15 cellular contexts compared by ENCODE assay signal in genomic region chr11:67412495-67413179, GRCh38. TPM values are rescaled to one million over a fixed set of nuclear protein-coding genes. Genes with fewer than 3 reads are reported as not detected.
DNase-seq lines count a peak whose midpoint lies in the region; ATAC-seq, FAIRE-seq and TF ChIP-seq lines count a peak whose summit lies in the region.
"Had no signal": no experiment of that assay in that cellular context is flagged by ENCODE, and none has a peak within 500 bp of the region (broad histone marks: within the 10 kb centered on the region; RNA-seq: fewer than 3 reads in every experiment).

No MANE protein-coding gene starts in this region.

- no peaks in the 10 kb centered on the region for H3K36me3 ChIP-seq in CD8-positive, alpha-beta memory T cell (ENCODE audit: insufficient read depth, low read length)
- H3K36me3 ChIP-seq in naive thymus-derived CD4-positive, alpha-beta T cell (ENCODE audit: control insufficient read depth in 2 of 3, insufficient read depth in 3 of 3, low read length in 3 of 3), result peaks cover 0 to 5% (median 0%) of the 10 kb centered on the region in 3 experiments
- H3K36me3 ChIP-seq: WERI-Rb-1 had no signal

- peak overlapping the region in 4 of 8 donors; percentile 44 to 90 (median 70) for H3K27ac Mint-ChIP-seq in CD8-positive, alpha-beta memory T cell
- peak overlapping the region in 8 of 9 donors; percentile 32 to 98 (median 92) for H3K27ac Mint-ChIP-seq in naive thymus-derived CD4-positive, alpha-beta T cell
- H3K27ac Mint-ChIP-seq: CD14-positive monocyte had no signal

- H3K27me3 Mint-ChIP-seq in CD8-positive, alpha-beta memory T cell, result no peaks in the 10 kb centered on the region
- peaks cover 0 to 23% (median 0%) of the 10 kb centered on the region in 5 donors for H3K27me3 Mint-ChIP-seq in naive thymus-derived CD4-positive, alpha-beta T cell

- CTCF ChIA-PET in CD8-positive, alpha-beta memory T cell (lab: Charles Lee), result interaction anchor here (1.4 to 9.8 kb wide), 5 partner anchors 10 to 61 kb away, joined by 3 to 108 read pairs (median 6); partner anchors contain the start of genes PPP1CA, PTPRCAP and TBC1D10C
- CTCF ChIA-PET in naive thymus-derived CD4-positive, alpha-beta T cell (lab: Charles Lee), result interaction anchor here (0.9 to 2.5 kb wide), 4 partner anchors 10 to 70 kb away, joined by 3 to 21 read pairs (median 4); partner anchors contain the start of genes AIP, PPP1CA, PTPRCAP and TBC1D10C

- no peaks in the 10 kb centered on the region for H3K9me3 Mint-ChIP-seq in CD8-positive, alpha-beta memory T cell
- H3K9me3 Mint-ChIP-seq in naive thymus-derived CD4-positive, alpha-beta T cell, result no peaks in the 10 kb centered on the region

- no peaks in the 10 kb centered on the region for H3K9me3 ChIP-seq in CD8-positive, alpha-beta memory T cell (ENCODE audit: low read length)
- H3K9me3 ChIP-seq in naive thymus-derived CD4-positive, alpha-beta T cell (ENCODE audit: control insufficient read depth in 2 of 3, low read length in 3 of 3), result no peaks in the 10 kb centered on the region

- no peak for FAIRE-seq in H54 (lab: Jason Lieb, UNC)

- H3K4me3 ChIP-seq in CD8-positive, alpha-beta memory T cell (ENCODE audit: low read length), result no peak overlapping the region
- H3K4me3 ChIP-seq in naive thymus-derived CD4-positive, alpha-beta T cell (ENCODE audit: low read length), result no peak overlapping the region
- H3K4me3 ChIP-seq: PC-9, skin epidermis had no signal

- no peak for DNase-seq in CD8-positive, alpha-beta memory T cell
- peak; percentile 17 for DNase-seq in LHCN-M2 (ENCODE audit: low read depth)
- DNase-seq in naive thymus-derived CD4-positive, alpha-beta T cell, result no peak
- DNase-seq in H54 (ENCODE audit: insufficient read length, low spot score), result no peak
- DNase-seq in stimulated activated CD4-positive, alpha-beta T cell treated with anti-CD3 and anti-CD28 coated beads, Interleukin-2, amount 100 ng/mL, for 24 hours, result no peak
- DNase-seq: GDM1, mammary epithelial cell, NCI-H146, NCI-H446 treated with DMSO at 0.1 percent for 48 hours, PC-9, WERI-Rb-1 had no signal

- intact Hi-C loops in naive thymus-derived CD4-positive, alpha-beta T cell (cut with micrococcal nuclease), result no loop called here

- H3K4me3 Mint-ChIP-seq in CD8-positive, alpha-beta memory T cell, result peak overlapping the region in 5 of 7 donors; percentile 15 to 97 (median 63)
- peak overlapping the region in 8 of 10 donors; percentile 21 to 100 (median 62) for H3K4me3 Mint-ChIP-seq in naive thymus-derived CD4-positive, alpha-beta T cell

- no peak overlapping the region for H3K27ac ChIP-seq in CD8-positive, alpha-beta memory T cell (ENCODE audit: low read depth, low read length)
- peak overlapping the region; percentile 35 for H3K27ac ChIP-seq in naive thymus-derived CD4-positive, alpha-beta T cell (ENCODE audit: low read depth, low read length)
- H3K27ac ChIP-seq: PC-9, WERI-Rb-1 had no signal

- H3K36me3 Mint-ChIP-seq in CD8-positive, alpha-beta memory T cell, result peaks cover 0 to 18% (median 0%) of the 10 kb centered on the region in 3 donors
- peaks cover 0 to 25% (median 3%) of the 10 kb centered on the region in 5 donors for H3K36me3 Mint-ChIP-seq in naive thymus-derived CD4-positive, alpha-beta T cell

- no peak for TF ChIP-seq POLR2A in H54 (IDR thresholded peaks at IDR 0.05; ENCODE audit: low read depth, low read length)

- POLR2A ChIA-PET in CD8-positive, alpha-beta memory T cell (lab: Charles Lee), result interaction anchor here (0.6 to 4.1 kb wide), 9 partner anchors 8 to 60 kb away, joined by 3 to 30 read pairs (median 9); partner anchors contain the start of genes POLD4, PPP1CA, PTPRCAP and TBC1D10C
- POLR2A ChIA-PET in naive thymus-derived CD4-positive, alpha-beta T cell (lab: Charles Lee), result interaction anchor here (0.7 to 31.8 kb wide), 17 partner anchors 8 to 144 kb away, joined by 3 to 1530 read pairs (median 6); partner anchors contain the start of genes AIP, POLD4, PPP1CA and PTPRCAP

- peaks cover 75 to 84% (median 75%) of the 10 kb centered on the region in 3 donors for H3K4me1 Mint-ChIP-seq in CD8-positive, alpha-beta memory T cell
- H3K4me1 Mint-ChIP-seq in naive thymus-derived CD4-positive, alpha-beta T cell, result peaks cover 48 to 92% (median 71%) of the 10 kb centered on the region in 7 donors

- H3K27me3 ChIP-seq in CD8-positive, alpha-beta memory T cell (ENCODE audit: insufficient read depth, low read length, poor library complexity, severe bottlenecking), result no peaks in the 10 kb centered on the region
- H3K27me3 ChIP-seq in naive thymus-derived CD4-positive, alpha-beta T cell (ENCODE audit: control insufficient read depth in 2 of 2, insufficient read depth in 2 of 2, low read length in 2 of 2), result no peaks in the 10 kb centered on the region

- no peak for ATAC-seq in naive thymus-derived CD4-positive, alpha-beta T cell
- no peak for ATAC-seq in GM19455 (IDR thresholded peaks at IDR 0.05; ENCODE audit: unreplicated experiment)

- peaks cover 89% of the 10 kb centered on the region for H3K4me1 ChIP-seq in CD8-positive, alpha-beta memory T cell (ENCODE audit: insufficient read depth, low read length)
- peaks cover 84 to 92% of the 10 kb centered on the region in 2 donors for H3K4me1 ChIP-seq in naive thymus-derived CD4-positive, alpha-beta T cell (ENCODE audit: control insufficient read depth in 2 of 2, insufficient read depth in 2 of 2, low read length in 2 of 2)

RNA-seq across cellular contexts. Expression of gene CARNS1, which starts 2.8 kb away (rescaled TPM):
- 1 to 10 TPM; 2.0 to 2.7 TPM for total RNA-seq in CD8-positive, alpha-beta memory T cell
- polyA plus RNA-seq in CD8-positive, alpha-beta memory T cell, result 1.8 TPM
- 0.32 and 0.40 TPM in 2 replicates for total RNA-seq in LHCN-M2 (2014; rRNA removed)
- 0.45 TPM for polyA plus RNA-seq in LHCN-M2 (2012)
- total RNA-seq in naive thymus-derived CD4-positive, alpha-beta T cell, result 10 to 100 TPM in 2 of 5 experiments, 1 to 10 TPM in 2, under 1 TPM in 1; 0.53 to 14.2 (median 5.1) TPM
- polyA plus RNA-seq in naive thymus-derived CD4-positive, alpha-beta T cell, result 1 to 10 TPM in 1 of 2 donors, under 1 TPM in 1; 0.97 to 1.4 TPM
- total RNA-seq: fibroblast of villous mesenchyme had no signal
- polyA plus RNA-seq: CD14-positive monocyte had no signal

RNA-seq across cellular contexts. Expression of gene TBC1D10C, which starts 8.8 kb away (rescaled TPM):
- 100 to 1,000 TPM; 102 to 105 TPM for total RNA-seq in CD8-positive, alpha-beta memory T cell
- 331 TPM for polyA plus RNA-seq in CD8-positive, alpha-beta memory T cell
- not detected in 2 replicates for total RNA-seq in LHCN-M2 (2014; rRNA removed)
- polyA plus RNA-seq in LHCN-M2 (2012), result 0.13 TPM
- total RNA-seq in naive thymus-derived CD4-positive, alpha-beta T cell, result 100 to 1,000 TPM; 243 to 425 (median 346) TPM
- polyA plus RNA-seq in naive thymus-derived CD4-positive, alpha-beta T cell, result 100 to 1,000 TPM; 225 to 366 TPM
- total RNA-seq: fibroblast of villous mesenchyme, PC-9 had no signal
- polyA plus RNA-seq: mammary epithelial cell had no signal

RNA-seq across cellular contexts. Expression of gene PPP1CA, which starts 11.0 kb away (rescaled TPM):
- 100 to 1,000 TPM; 338 to 357 TPM for total RNA-seq in CD8-positive, alpha-beta memory T cell
- polyA plus RNA-seq in CD8-positive, alpha-beta memory T cell, result 564 TPM
- total RNA-seq in LHCN-M2 (2014; rRNA removed), result 239 and 247 TPM in 2 replicates
- polyA plus RNA-seq in LHCN-M2 (2012), result 290 TPM
- 100 to 1,000 TPM in 4 of 5 experiments, 10 to 100 TPM in 1; 83.0 to 339 (median 122) TPM for total RNA-seq in naive thymus-derived CD4-positive, alpha-beta T cell
- 100 to 1,000 TPM; 350 to 363 TPM for polyA plus RNA-seq in naive thymus-derived CD4-positive, alpha-beta T cell

RNA-seq across cellular contexts. Expression of gene RPS6KB2, which starts 15.7 kb away (rescaled TPM):
- total RNA-seq in CD8-positive, alpha-beta memory T cell, result 10 to 100 TPM; 86.0 to 88.4 TPM
- 54.0 TPM for polyA plus RNA-seq in CD8-positive, alpha-beta memory T cell
- total RNA-seq in LHCN-M2 (2014; rRNA removed), result 56.1 and 83.8 TPM in 2 replicates
- polyA plus RNA-seq in LHCN-M2 (2012), result 53.0 TPM
- 10 to 100 TPM; 61.9 to 83.9 (median 77.7) TPM for total RNA-seq in naive thymus-derived CD4-positive, alpha-beta T cell
- 10 to 100 TPM; 45.2 to 46.6 TPM for polyA plus RNA-seq in naive thymus-derived CD4-positive, alpha-beta T cell

RNA-seq across cellular contexts. Expression of gene RAD9A, which starts 20.9 kb away (rescaled TPM):
- 10 to 100 TPM; 36.8 to 38.8 TPM for total RNA-seq in CD8-positive, alpha-beta memory T cell
- 9.4 TPM for polyA plus RNA-seq in CD8-positive, alpha-beta memory T cell
- 6.7 and 12.3 TPM in 2 replicates for total RNA-seq in LHCN-M2 (2014; rRNA removed)
- polyA plus RNA-seq in LHCN-M2 (2012), result 8.1 TPM
- 10 to 100 TPM; 25.6 to 48.0 (median 45.0) TPM for total RNA-seq in naive thymus-derived CD4-positive, alpha-beta T cell
- 1 to 10 TPM; 6.3 to 7.2 TPM for polyA plus RNA-seq in naive thymus-derived CD4-positive, alpha-beta T cell

Comparison
In these comparisons a context has a peak if more than half of its experiments do, and no peak if none do; other contexts are left out.
1. RNA of gene TBC1D10C, which starts 8.8 kb away (total RNA-seq): 243 to 425 TPM in naive thymus-derived CD4-positive, alpha-beta T cell and 102 to 105 TPM in CD8-positive, alpha-beta memory T cell; not detected in LHCN-M2; every median in the first group is over 100 times any median in the second.